ENCODE assay signal across 29 cellular contexts in genomic region chr11:111322534-111322933, GRCh38. TPM values are rescaled to one million over a fixed set of nuclear protein-coding genes. Genes with fewer than 3 reads are reported as not detected.
"Had no signal": no experiment of that assay in that cellular context is flagged by ENCODE, and none has a peak within 500 bp of the region (broad histone marks: within the 10 kb centered on the region; RNA-seq: fewer than 3 reads in every experiment).

No MANE protein-coding gene starts in this region.

- H3K9me3 ChIP-seq: breast epithelium, esophagus squamous epithelium, heart right ventricle, left ventricle myocardium inferior, neutrophil, sigmoid colon, stomach, tibial artery had no signal

- ATAC-seq: activated naive CD4-positive, alpha-beta T cell treated with anti-CD3 and anti-CD28 coated beads, Interleukin-2, amount 50 U/mL, for 72 hours; activated T-cell treated with anti-CD3 and anti-CD28 coated beads, Interleukin-2, amount 50 U/mL, for 72 hours; heart right ventricle; stimulated activated memory B cell treated with anti-CD40 and anti-IgM and Interleukin-4, amounts not matched to agents 10 μg/mL and 1 μg/mL and 100 μg/mL, for 72 hours had no signal

- H3K27me3 ChIP-seq: breast epithelium, esophagus squamous epithelium, heart right ventricle, sigmoid colon, stomach, tibial artery had no signal

- H3K36me3 ChIP-seq: breast epithelium, esophagus squamous epithelium, heart right ventricle, left ventricle myocardium inferior, neutrophil, sigmoid colon, stomach, tibial artery had no signal

- H3K27ac ChIP-seq: epithelial cell of prostate, esophagus squamous epithelium, heart right ventricle, left ventricle myocardium inferior, neutrophil, sigmoid colon, stomach, VCaP had no signal

- DNase-seq: activated CD4-positive, alpha-beta T cell treated with anti-CD3 and anti-CD28 coated beads for 4 hours; activated CD4-positive, alpha-beta T cell treated with anti-CD3 and anti-CD28 coated beads, Interleukin-2, amount 50 U/mL, for 4 hours; activated naive CD4-positive, alpha-beta T cell; activated T-cell treated with anti-CD3 and anti-CD28 coated beads for 4 hours; activated T-cell treated with anti-CD3 and anti-CD28 coated beads, Interleukin-2, amount 50 U/mL, for 72 hours; dermis blood vessel endothelial cell; effector CD4-positive, alpha-beta T cell; esophagus squamous epithelium; foreskin melanocyte; heart right ventricle; kidney glomerular epithelial cell; left ventricle myocardium inferior; nephron progenitor cell; retina; sigmoid colon; small intestine; stimulated activated CD4-positive, alpha-beta T cell treated with anti-CD3 and anti-CD28 coated beads, Interleukin-4, amount 100 ng/mL, for 24 hours; stimulated activated CD8-positive, alpha-beta memory T cell treated with anti-CD3 and anti-CD28 coated beads, Interleukin-4, amount 100 ng/mL, for 48 hours; stomach; tibial artery had no signal

- H3K4me3 ChIP-seq: breast epithelium, esophagus squamous epithelium, heart right ventricle, left ventricle myocardium inferior, sigmoid colon, stomach, tibial artery had no signal

RNA-seq across cellular contexts. Expression of gene POU2AF3, which starts 24.2 kb away (rescaled TPM):
- total RNA-seq: activated naive CD4-positive, alpha-beta T cell treated with anti-CD3 and anti-CD28 coated beads, Interleukin-2, amount 50 U/mL, for 72 hours; dermis blood vessel endothelial cell; glomerular endothelial cell; lung microvascular endothelial cell; osteocyte had no signal

RNA-seq across cellular contexts. Expression of gene POU2AF1, which starts 56.5 kb away (rescaled TPM):
- total RNA-seq: dermis blood vessel endothelial cell, glomerular endothelial cell, lung microvascular endothelial cell, osteocyte had no signal
